Comparison of ENCODE assay signal across 21 cellular contexts in the genomic region with DNA sequence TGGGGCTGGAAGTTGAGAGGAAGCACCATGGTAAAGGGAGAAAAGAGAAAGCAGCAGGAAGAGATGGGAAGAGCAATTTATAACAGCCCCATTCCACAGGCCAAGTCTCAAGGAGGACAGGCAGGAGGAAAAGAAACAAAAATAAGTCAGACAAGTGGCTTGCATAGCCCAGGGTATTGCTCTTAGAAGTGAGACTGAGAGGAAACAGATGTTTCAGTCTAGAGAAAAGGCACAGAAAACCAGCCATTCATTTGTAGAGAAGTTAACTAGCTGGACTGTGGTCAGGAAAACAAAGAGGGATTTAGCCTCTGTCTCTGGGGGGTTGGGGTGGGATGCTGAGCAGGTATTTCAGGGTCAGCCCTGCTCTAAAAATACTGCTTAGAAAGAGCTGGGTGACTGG.
"Had no signal": no experiment of that assay in that cellular context is flagged by ENCODE, and none has a peak within 500 bp of the region (broad histone marks: within the 10 kb centered on the region; RNA-seq: fewer than 3 reads in every experiment).

No MANE protein-coding gene starts in this region.

- H3K36me3 Mint-ChIP-seq: stimulated activated memory B cell treated with anti-CD40 and anti-IgM and Interleukin-4, amounts not matched to agents 10 μg/mL and 1 μg/mL and 100 μg/mL, for 72 hours had no signal

- H3K27me3 ChIP-seq: colonic mucosa, heart left ventricle, pancreas, tibial artery, upper lobe of left lung, vagina had no signal

- H3K4me1 ChIP-seq: colonic mucosa, heart left ventricle, pancreas, tibial artery, upper lobe of left lung, vagina had no signal

- H3K4me1 Mint-ChIP-seq: naive thymus-derived CD4-positive, alpha-beta T cell; neural crest cell; stimulated activated memory B cell treated with anti-CD40 and anti-IgM and Interleukin-4, amounts not matched to agents 10 μg/mL and 1 μg/mL and 100 μg/mL, for 72 hours had no signal

- DNase-seq: colonic mucosa; effector CD8-positive, alpha-beta T cell; heart left ventricle; hippocampal formation; kidney glomerular epithelial cell; mammary epithelial cell; naive thymus-derived CD4-positive, alpha-beta T cell; occipital lobe; pancreas; right cardiac atrium; stimulated activated CD4-positive, alpha-beta T cell treated with anti-CD3 and anti-CD28 coated beads, Interleukin-4, amount 100 ng/mL, for 1 hour; tibial artery; upper lobe of left lung had no signal

- H3K9me3 ChIP-seq: colonic mucosa, heart left ventricle, pancreas, tibial artery, upper lobe of left lung, vagina had no signal

- ATAC-seq: esophagus mucosa; heart left ventricle; left lobe of liver; naive thymus-derived CD4-positive, alpha-beta T cell; pancreas; right cardiac atrium; stimulated activated memory B cell treated with anti-CD40 and anti-IgM and Interleukin-4, amounts not matched to agents 10 μg/mL and 1 μg/mL and 100 μg/mL, for 72 hours had no signal

- H3K27ac ChIP-seq: colonic mucosa, heart left ventricle, tibial artery, upper lobe of left lung, vagina had no signal

- H3K36me3 ChIP-seq: colonic mucosa, heart left ventricle, pancreas, tibial artery, upper lobe of left lung, vagina had no signal

- H3K27ac Mint-ChIP-seq: naive thymus-derived CD4-positive, alpha-beta T cell; progenitor cell of endocrine pancreas; stimulated activated memory B cell treated with anti-CD40 and anti-IgM and Interleukin-4, amounts not matched to agents 10 μg/mL and 1 μg/mL and 100 μg/mL, for 72 hours; stimulated activated naive CD8-positive, alpha-beta T cell treated with anti-CD3 and anti-CD28 coated beads, Interleukin-15, Interleukin-2, amounts not matched to agents 100 ng/mL and 50 ng/mL, for 24 hours had no signal

- H3K27me3 Mint-ChIP-seq: naive thymus-derived CD4-positive, alpha-beta T cell; progenitor cell of endocrine pancreas; stimulated activated memory B cell treated with anti-CD40 and anti-IgM and Interleukin-4, amounts not matched to agents 10 μg/mL and 1 μg/mL and 100 μg/mL, for 72 hours; stimulated activated naive CD8-positive, alpha-beta T cell treated with anti-CD3 and anti-CD28 coated beads, Interleukin-15, Interleukin-2, amounts not matched to agents 100 ng/mL and 50 ng/mL, for 24 hours had no signal

- H3K4me3 Mint-ChIP-seq: naive thymus-derived CD4-positive, alpha-beta T cell; neural crest cell; stimulated activated memory B cell treated with anti-CD40 and anti-IgM and Interleukin-4, amounts not matched to agents 10 μg/mL and 1 μg/mL and 100 μg/mL, for 72 hours; stimulated activated naive CD8-positive, alpha-beta T cell treated with anti-CD3 and anti-CD28 coated beads, Interleukin-15, Interleukin-2, amounts not matched to agents 100 ng/mL and 50 ng/mL, for 24 hours had no signal

- H3K4me3 ChIP-seq: colonic mucosa, heart left ventricle, pancreas, smooth muscle cell, tibial artery, upper lobe of left lung, vagina had no signal

- H3K4me2 ChIP-seq: smooth muscle cell had no signal
